Comparison of ENCODE assay signal across 1 cellular context in the genomic region with DNA sequence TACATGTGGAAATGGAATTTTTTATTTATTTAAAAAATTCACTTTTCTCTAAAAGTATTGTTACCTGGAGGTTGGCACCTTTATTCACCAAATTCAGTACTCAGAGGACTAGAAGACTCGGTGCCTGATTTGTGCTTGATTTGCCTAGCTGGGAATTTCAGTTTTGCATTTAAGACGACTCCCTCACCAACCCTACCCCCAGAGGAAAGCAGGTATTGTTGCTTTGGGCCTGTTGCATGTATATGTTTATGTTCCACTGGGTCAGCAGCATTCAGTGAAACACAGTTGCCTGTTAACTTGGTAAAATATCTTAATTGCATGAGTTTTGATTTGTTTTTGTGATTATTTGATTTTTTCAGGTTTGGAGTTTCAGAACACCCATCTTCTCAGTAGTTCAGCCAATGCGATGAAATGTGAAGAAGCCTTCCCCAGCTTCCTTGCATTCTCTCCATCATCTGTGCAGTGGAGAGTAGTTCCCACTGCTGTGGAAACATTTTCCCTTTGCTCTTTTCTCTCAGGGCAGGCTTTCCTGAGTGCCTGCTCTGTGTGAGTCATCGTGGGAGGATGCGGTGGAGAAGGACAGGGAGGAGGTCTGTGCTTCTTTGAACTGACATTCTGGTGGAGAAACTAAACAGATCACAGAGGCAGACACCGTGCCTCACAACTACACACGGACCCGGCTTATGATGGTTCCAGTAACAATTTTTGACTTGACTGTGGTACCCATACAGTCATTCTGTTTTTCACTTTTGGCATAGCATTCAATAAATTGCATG.
TF ChIP-seq lines count a peak whose summit lies in the region.

No MANE protein-coding gene starts in this region.

TF ChIP-seq in HepG2, 621 proteins besides CTCF, POLR2A, EP300 and RAD21:
- peak; percentile 44; the same call in 1 of the 2 replicates for TF ChIP-seq FOSL2 (CRISPR knock-in tag; IDR thresholded peaks at IDR 0.05)
- TF ChIP-seq ZFP82 (CRISPR knock-in tag; IDR thresholded peaks at IDR 0.05; ENCODE audit: borderline replicate concordance), result no peak
